ENCODE assay signal across 2 cellular contexts in genomic region chr16:15653227-15653626, GRCh38.
TF ChIP-seq lines count a peak whose summit lies in the region.

No MANE protein-coding gene starts in this region.

TF ChIP-seq in HEK293, 187 proteins besides CTCF, POLR2A, EP300 and RAD21 (continued from another document and continues in another):
- no peak for TF ChIP-seq ZFP41 (tag by site-specific recombination; IDR thresholded peaks at IDR 0.05; ENCODE audit: borderline replicate concordance)
- TF ChIP-seq AEBP2 (tag by site-specific recombination; IDR thresholded peaks at IDR 0.05; ENCODE audit: borderline replicate concordance): no peak
- TF ChIP-seq ZNF843 (tag by site-specific recombination; IDR thresholded peaks at IDR 0.05): peak; percentile 61; the same call in 1 of the 2 replicates
- peak; percentile 69; the same call in 1 of the 2 replicates for TF ChIP-seq ZXDB (tag by site-specific recombination; IDR thresholded peaks at IDR 0.05)
- TF ChIP-seq ZSCAN23 (tag by site-specific recombination; IDR thresholded peaks at IDR 0.05): no peak
- TF ChIP-seq ZNF248 (tag by site-specific recombination; IDR thresholded peaks at IDR 0.05): no peak
- peak; percentile 92 for TF ChIP-seq ZBTB44 (tag by site-specific recombination; IDR thresholded peaks at IDR 0.05)
- 0 out of 2 replicates have a peak, but pooled peaks have one; percentile 17 for TF ChIP-seq PRDM4 (tag by site-specific recombination; IDR thresholded peaks at IDR 0.05)
- TF ChIP-seq ZNF692 (tag by site-specific recombination; IDR thresholded peaks at IDR 0.05): 0 out of 2 replicates have a peak, but pooled peaks have one; percentile 31
- TF ChIP-seq ZNF391 (tag by site-specific recombination; IDR thresholded peaks at IDR 0.05; ENCODE audit: borderline replicate concordance, low read depth): no peak
- TF ChIP-seq ZNF518A (tag by site-specific recombination; conservative IDR thresholded peaks at IDR 0.05; ENCODE audit: low read depth): no peak

TF ChIP-seq in GM23338, 12 proteins besides CTCF, POLR2A, EP300 and RAD21 (continued from another document):
- no peak for TF ChIP-seq ZNF462 (CRISPR knock-in tag; IDR thresholded peaks at IDR 0.05)
- no peak for TF ChIP-seq CREB1 (CRISPR knock-in tag; IDR thresholded peaks at IDR 0.05; ENCODE audit: low read depth)
- no peak for TF ChIP-seq REST (IDR thresholded peaks at IDR 0.05; ENCODE audit: unreplicated experiment)
- TF ChIP-seq POLR2AphosphoS5 (IDR thresholded peaks at IDR 0.05; ENCODE audit: low read depth): no peak
- no peak for TF ChIP-seq STAT1 (IDR thresholded peaks at IDR 0.05; ENCODE audit: unreplicated experiment)
- no peak for TF ChIP-seq EZH2 (IDR thresholded peaks at IDR 0.05; ENCODE audit: low read depth, unreplicated experiment)
- no peak for TF ChIP-seq EZH2phosphoT487 (IDR thresholded peaks at IDR 0.05; ENCODE audit: unreplicated experiment)
- TF ChIP-seq JUNB (IDR thresholded peaks at IDR 0.05; ENCODE audit: unreplicated experiment): no peak
- no peak for TF ChIP-seq NANOG (IDR thresholded peaks at IDR 0.05; ENCODE audit: borderline replicate concordance)
- TF ChIP-seq ETS1 (IDR thresholded peaks at IDR 0.05): no peak
